15 cellular contexts compared by ENCODE assay signal in the genomic region with DNA sequence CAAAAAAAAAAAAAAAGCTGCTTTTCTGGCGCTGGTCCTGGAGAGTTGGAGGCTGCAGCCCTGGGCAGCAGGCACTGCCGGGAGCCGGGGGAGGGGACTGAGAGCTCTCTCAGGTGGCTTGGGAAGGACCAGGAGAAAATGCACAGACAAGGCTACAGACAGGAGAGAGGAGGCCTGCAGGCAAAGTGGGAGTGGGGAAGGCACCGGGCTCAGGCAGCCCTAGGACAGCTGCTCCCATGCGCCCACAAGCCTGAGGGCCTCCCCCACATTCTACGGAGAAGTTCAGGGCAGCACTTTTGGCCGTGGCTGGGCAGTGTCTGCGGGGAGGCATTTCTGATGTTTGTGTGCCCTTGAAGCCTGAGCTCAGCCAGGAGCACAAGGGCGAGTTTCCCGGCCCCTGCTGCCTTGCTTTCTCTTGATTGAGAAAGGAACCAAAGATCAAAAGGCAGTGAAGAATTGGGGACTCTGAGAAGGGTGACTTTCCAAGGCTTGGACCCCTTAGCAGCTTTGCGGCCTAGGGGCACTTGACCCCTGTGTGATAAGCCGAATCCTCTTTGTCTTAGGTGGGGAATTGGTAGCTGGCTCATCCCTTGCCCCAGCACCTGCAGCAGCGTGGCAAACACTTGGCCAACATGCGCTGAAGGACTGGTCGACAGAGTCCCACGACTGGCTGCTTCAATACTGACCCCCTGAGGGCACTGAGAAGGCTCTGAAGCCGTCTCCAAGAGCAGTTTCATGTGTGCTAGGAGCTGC. TPM values are rescaled to one million over a fixed set of nuclear protein-coding genes. Genes with fewer than 3 reads are reported as not detected.
DNase-seq lines count a peak whose midpoint lies in the region; ATAC-seq and TF ChIP-seq lines count a peak whose summit lies in the region.
"Had no signal": no experiment of that assay in that cellular context is flagged by ENCODE, and none has a peak within 500 bp of the region (broad histone marks: within the 10 kb centered on the region; RNA-seq: fewer than 3 reads in every experiment).

No MANE protein-coding gene starts in this region.

- ATAC-seq in GM18873 (IDR thresholded peaks at IDR 0.05; ENCODE audit: low FRiP score, unreplicated experiment): no peak

- H3K27ac Mint-ChIP-seq in nephron progenitor cell: peak overlapping the region; percentile 45
- H3K27ac Mint-ChIP-seq in activated T-cell treated with anti-CD3 and anti-CD28 coated beads, Interleukin-2, amount 50 U/mL, for 24 hours: no peak overlapping the region
- H3K27ac Mint-ChIP-seq: B cell; HFFc6; T-helper 1 cell treated with Interleukin-12 subunit alpha and Interleukin-12 subunit beta and Interleukin-4 antibody, amounts not matched to agents 30 μg/mL and 1 μg/mL, for 36 hours had no signal

- no peak overlapping the region for H3K4me3 Mint-ChIP-seq in nephron progenitor cell
- no peak overlapping the region for H3K4me3 Mint-ChIP-seq in activated T-cell treated with anti-CD3 and anti-CD28 coated beads, Interleukin-2, amount 50 U/mL, for 24 hours
- H3K4me3 Mint-ChIP-seq: B cell; HFFc6; T-helper 1 cell treated with Interleukin-12 subunit alpha and Interleukin-12 subunit beta and Interleukin-4 antibody, amounts not matched to agents 30 μg/mL and 1 μg/mL, for 36 hours had no signal

- H3K9me3 Mint-ChIP-seq in nephron progenitor cell: no peaks in the 10 kb centered on the region
- H3K9me3 Mint-ChIP-seq in activated T-cell treated with anti-CD3 and anti-CD28 coated beads, Interleukin-2, amount 50 U/mL, for 24 hours: no peaks in the 10 kb centered on the region
- H3K9me3 Mint-ChIP-seq: HFFc6; T-helper 1 cell treated with Interleukin-12 subunit alpha and Interleukin-12 subunit beta and Interleukin-4 antibody, amounts not matched to agents 30 μg/mL and 1 μg/mL, for 36 hours had no signal

- no peak overlapping the region for H3K4me3 ChIP-seq in fibroblast of villous mesenchyme (ENCODE audit: low read depth, low read length)
- H3K4me3 ChIP-seq: dorsolateral prefrontal cortex had no signal

- TF ChIP-seq CTCF in VCaP (conservative IDR thresholded peaks at IDR 0.05) (no peak), fibroblast of villous mesenchyme (IDR thresholded peaks at IDR 0.05; ENCODE audit: insufficient read depth, low read depth, low read length) (no peak), nephron progenitor cell (IDR thresholded peaks at IDR 0.05) (no peak)

- H3K27ac ChIP-seq in VCaP: peak overlapping the region; percentile 42

- H3K36me3 Mint-ChIP-seq in nephron progenitor cell (ENCODE audit: low read depth): no peaks in the 10 kb centered on the region
- H3K36me3 Mint-ChIP-seq in activated T-cell treated with anti-CD3 and anti-CD28 coated beads, Interleukin-2, amount 50 U/mL, for 24 hours (ENCODE audit: low read depth): peaks cover 1% of the 10 kb centered on the region

- H3K27me3 Mint-ChIP-seq in nephron progenitor cell (ENCODE audit: low read depth, poor library complexity): no peaks in the 10 kb centered on the region
- no peaks in the 10 kb centered on the region for H3K27me3 Mint-ChIP-seq in activated T-cell treated with anti-CD3 and anti-CD28 coated beads, Interleukin-2, amount 50 U/mL, for 24 hours
- H3K27me3 Mint-ChIP-seq: B cell had no signal

- H3K4me1 Mint-ChIP-seq in nephron progenitor cell: peaks cover 31% of the 10 kb centered on the region
- no peaks in the 10 kb centered on the region for H3K4me1 Mint-ChIP-seq in activated T-cell treated with anti-CD3 and anti-CD28 coated beads, Interleukin-2, amount 50 U/mL, for 24 hours (ENCODE audit: low read depth)

- DNase-seq in GDM1 (lab: John Stamatoyannopoulos, UW) (peak; percentile 12), fibroblast of villous mesenchyme (ENCODE audit: low read depth) (peak; percentile 4), nephron progenitor cell (peak; percentile 40), A172 (ENCODE audit: low spot score) (no peak)
- no peak for DNase-seq in activated T-cell treated with anti-CD3 and anti-CD28 coated beads, Interleukin-2, amount 50 U/mL, for 24 hours
- DNase-seq in activated CD8-positive, alpha-beta memory T cell treated with anti-CD3 and anti-CD28 coated beads for 24 hours: no peak
- DNase-seq: activated CD4-positive, alpha-beta T cell treated with anti-CD3 and anti-CD28 coated beads, Interleukin-2, amount 50 U/mL, for 4 hours; HFFc6; KG1; NCI-H2107 had no signal

RNA-seq across cellular contexts. Expression of gene PPM1F, which starts 35.3 kb away (rescaled TPM):
- 33.2 and 36.7 TPM in 2 replicates for total RNA-seq in fibroblast of villous mesenchyme
- 37.6 and 43.3 TPM in 2 replicates for total RNA-seq in A172 (2014; rRNA removed; shearing (Covaris generic))

RNA-seq across cellular contexts. Expression of gene MAPK1, which starts 49.9 kb away (rescaled TPM):
- 38.7 and 51.8 TPM in 2 replicates for total RNA-seq in fibroblast of villous mesenchyme
- total RNA-seq in A172 (2014; rRNA removed; shearing (Covaris generic)): 40.6 and 41.2 TPM in 2 replicates

Comparison
In these comparisons a context has a peak if more than half of its experiments do, and no peak if none do; other contexts are left out.
1. DNase-seq: peak in GDM1 (single experiment), fibroblast of villous mesenchyme (single experiment) and nephron progenitor cell (single experiment); none in activated T-cell treated with anti-CD3 and anti-CD28 coated beads, Interleukin-2, amount 50 U/mL, for 24 hours (single experiment), activated CD8-positive, alpha-beta memory T cell treated with anti-CD3 and anti-CD28 coated beads for 24 hours (single experiment) and A172 (single experiment).